8 cellular contexts compared by ENCODE assay signal in the genomic region with DNA sequence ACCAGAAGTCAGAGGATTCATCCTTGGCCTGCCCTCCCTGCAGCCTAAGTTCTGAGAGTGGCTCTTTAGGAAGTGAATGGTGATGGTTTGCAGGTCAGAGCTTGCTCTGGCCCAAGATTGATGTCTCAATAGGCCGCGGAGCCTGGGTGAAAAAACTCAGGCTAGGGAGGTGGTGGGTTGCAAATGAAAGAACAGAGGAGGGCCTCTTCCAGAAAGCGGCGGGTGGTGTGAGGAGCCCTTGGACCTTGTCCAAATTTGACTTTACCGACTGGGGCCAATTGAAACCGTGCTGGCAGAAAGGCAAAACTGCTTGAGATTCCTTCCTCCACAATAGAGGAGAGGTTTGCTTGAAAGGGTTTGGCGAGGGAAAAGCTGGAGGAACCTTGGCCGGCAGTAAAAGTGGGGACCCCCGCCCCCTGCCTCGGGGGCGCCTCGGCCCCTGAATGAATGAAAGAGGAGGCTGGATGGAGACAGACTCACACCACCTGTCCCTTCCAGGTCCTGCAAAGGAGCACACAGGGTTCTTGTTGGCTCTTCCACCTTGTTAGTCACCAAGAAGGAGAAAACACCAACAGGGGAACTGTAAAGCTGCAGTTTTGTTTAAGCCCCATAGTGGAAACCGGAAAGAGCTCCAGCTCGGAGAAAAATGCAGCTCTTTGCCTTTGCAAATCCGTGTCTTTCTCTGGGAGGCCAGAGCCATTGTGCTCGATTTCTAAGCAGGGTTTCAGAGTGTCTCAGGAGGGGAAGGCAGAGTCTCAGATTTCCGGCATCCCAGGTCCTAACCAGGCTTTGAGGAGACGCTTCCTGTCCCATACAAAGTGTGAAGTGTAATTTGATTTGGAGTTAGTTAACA.
DNase-seq lines count a peak whose midpoint lies in the region; ATAC-seq and TF ChIP-seq lines count a peak whose summit lies in the region.

No MANE protein-coding gene starts in this region.

- peaks cover 98% of the 10 kb centered on the region for H4K20me1 ChIP-seq in DND-41 (ENCODE audit: insufficient read depth, low read length)

- CTCF ChIA-PET in activated CD4-positive, alpha-beta memory T cell treated with anti-CD3 and anti-CD28 coated beads, Interleukin-2, amount 10 ng/mL, durations not matched to agents 7 days and 5 days (lab: Charles Lee): interaction anchor here (0.8 to 4.4 kb wide), 12 partner anchors 12 to 140 kb away, joined by 3 to 19 read pairs (median 3); no protein-coding TSS in a partner anchor

- no peak for ATAC-seq in DND-41 (ENCODE audit: insufficient read depth, low read depth)
- peak; percentile 64 for ATAC-seq in omental fat pad (ENCODE audit: low FRiP score)
- no peak for ATAC-seq in HG03095 (IDR thresholded peaks at IDR 0.05; ENCODE audit: unreplicated experiment)
- ATAC-seq in HG03565 (IDR thresholded peaks at IDR 0.05; ENCODE audit: unreplicated experiment): no peak
- no peak for ATAC-seq in HG02678 (IDR thresholded peaks at IDR 0.05; ENCODE audit: unreplicated experiment)

- peak overlapping the region; percentile 84 for H3K27ac Mint-ChIP-seq in activated CD4-positive, alpha-beta memory T cell treated with anti-CD3 and anti-CD28 coated beads, Interleukin-2, amount 10 ng/mL, durations not matched to agents 7 days and 5 days

- TF ChIP-seq CTCF in DND-41 (IDR thresholded peaks at IDR 0.05; ENCODE audit: borderline replicate concordance, extremely low read depth, low read length, poor library complexity, severe bottlenecking): no peak
- peak; percentile 11 for TF ChIP-seq CTCF in fibroblast of the aortic adventitia (IDR thresholded peaks at IDR 0.05; ENCODE audit: insufficient read depth, low read length)
- TF ChIP-seq CTCF in omental fat pad (IDR thresholded peaks at IDR 0.05): no peak

- H3K4me1 Mint-ChIP-seq in activated CD4-positive, alpha-beta memory T cell treated with anti-CD3 and anti-CD28 coated beads, Interleukin-2, amount 10 ng/mL, durations not matched to agents 7 days and 5 days: peaks cover 92% of the 10 kb centered on the region

- H3K9ac ChIP-seq in DND-41 (ENCODE audit: low read depth, low read length): no peak overlapping the region

- POLR2A ChIA-PET in activated CD4-positive, alpha-beta memory T cell treated with anti-CD3 and anti-CD28 coated beads, Interleukin-2, amount 10 ng/mL, durations not matched to agents 7 days and 5 days (lab: Charles Lee): interaction anchor here (0.7 to 7.4 kb wide), 13 partner anchors 12 to 1280 kb away, joined by 3 to 71 read pairs (median 4); no protein-coding TSS in a partner anchor

- no peak overlapping the region for H3K4me2 ChIP-seq in DND-41 (ENCODE audit: insufficient read depth, low read length)

- DNase-seq in DND-41 (no peak), MV-4-11 (lab: John Stamatoyannopoulos, UW) (peak; percentile 44), fibroblast of the aortic adventitia (ENCODE audit: low read depth) (peak; percentile 94), omental fat pad (ENCODE audit: low spot score) (no peak)
- no peak for DNase-seq in activated CD4-positive, alpha-beta memory T cell treated with anti-CD3 and anti-CD28 coated beads, Interleukin-2, amount 10 ng/mL, durations not matched to agents 7 days and 5 days

- H3K4me3 ChIP-seq in DND-41 (ENCODE audit: low read depth in 1 of 2, low read length in 2 of 2) (no peak overlapping the region), fibroblast of the aortic adventitia (ENCODE audit: low read depth, low read length) (no peak overlapping the region)

- no peaks in the 10 kb centered on the region for H3K27me3 ChIP-seq in DND-41 (ENCODE audit: insufficient read depth, low read length, poor library complexity)

- peaks cover 76% of the 10 kb centered on the region for H3K36me3 Mint-ChIP-seq in activated CD4-positive, alpha-beta memory T cell treated with anti-CD3 and anti-CD28 coated beads, Interleukin-2, amount 10 ng/mL, durations not matched to agents 7 days and 5 days (ENCODE audit: low read depth)

- peak overlapping the region; percentile 12 for H3K4me3 Mint-ChIP-seq in activated CD4-positive, alpha-beta memory T cell treated with anti-CD3 and anti-CD28 coated beads, Interleukin-2, amount 10 ng/mL, durations not matched to agents 7 days and 5 days

- peaks cover 98% of the 10 kb centered on the region for H3K36me3 ChIP-seq in DND-41 (ENCODE audit: insufficient read depth, low read length)

- H3K27ac ChIP-seq in DND-41 (ENCODE audit: low read length): peak overlapping the region; percentile 45

- no peak overlapping the region for H2AFZ ChIP-seq in DND-41 (ENCODE audit: low read depth, low read length)

- no peaks in the 10 kb centered on the region for H3K9me3 ChIP-seq in DND-41 (ENCODE audit: insufficient read depth, low read length, severe bottlenecking)

- peaks cover 51% of the 10 kb centered on the region for H3K4me1 ChIP-seq in DND-41 (ENCODE audit: insufficient read depth, low read length)

- no peaks in the 10 kb centered on the region for H3K9me3 Mint-ChIP-seq in activated CD4-positive, alpha-beta memory T cell treated with anti-CD3 and anti-CD28 coated beads, Interleukin-2, amount 10 ng/mL, durations not matched to agents 7 days and 5 days

- peaks cover 99% of the 10 kb centered on the region for H3K79me2 ChIP-seq in DND-41 (ENCODE audit: insufficient read depth, low read length)

- no peaks in the 10 kb centered on the region for H3K27me3 Mint-ChIP-seq in activated CD4-positive, alpha-beta memory T cell treated with anti-CD3 and anti-CD28 coated beads, Interleukin-2, amount 10 ng/mL, durations not matched to agents 7 days and 5 days

Comparison
In these comparisons a context has a peak if more than half of its experiments do, and no peak if none do; other contexts are left out.
1. DNase-seq: peak in MV-4-11 (single experiment) and fibroblast of the aortic adventitia (single experiment); none in DND-41 (single experiment), activated CD4-positive, alpha-beta memory T cell treated with anti-CD3 and anti-CD28 coated beads, Interleukin-2, amount 10 ng/mL, durations not matched to agents 7 days and 5 days (single experiment) and omental fat pad (single experiment).